28 cellular contexts compared by ENCODE assay signal in the genomic region with DNA sequence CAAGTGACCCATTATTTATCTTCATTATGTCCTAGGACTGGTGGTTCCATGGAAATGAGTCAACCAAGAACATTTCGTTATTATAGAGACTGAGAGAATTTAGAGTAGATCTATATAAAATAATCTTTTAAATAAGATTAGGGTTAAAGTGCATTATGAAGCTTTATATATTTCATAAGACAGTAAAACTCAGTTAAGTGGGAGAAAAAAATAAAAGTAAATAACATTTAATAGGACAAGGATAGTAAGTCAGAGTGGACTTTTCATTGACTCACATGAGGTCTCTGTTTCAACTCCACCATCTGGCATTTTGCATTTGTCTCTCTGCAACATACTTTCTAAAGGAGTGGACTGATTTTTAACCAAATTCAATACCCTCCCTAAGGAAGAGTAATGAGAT.
"Had no signal": no experiment of that assay in that cellular context is flagged by ENCODE, and none has a peak within 500 bp of the region (broad histone marks: within the 10 kb centered on the region; RNA-seq: fewer than 3 reads in every experiment).

No MANE protein-coding gene starts in this region.

- H3K27me3 ChIP-seq: ascending aorta, cardiac muscle cell had no signal

- DNase-seq: activated B cell treated with CpG ODN at 0.5 μM for 24 hours; activated CD4-positive, alpha-beta memory T cell treated with anti-CD3 and anti-CD28 coated beads, Interleukin-2, amount 10 ng/mL, durations not matched to agents 7 days and 5 days; activated CD4-positive, alpha-beta T cell treated with anti-CD3 and anti-CD28 coated beads for 1 hour; activated CD4-positive, alpha-beta T cell treated with anti-CD3 and anti-CD28 coated beads for 36 hours; activated CD4-positive, alpha-beta T cell treated with anti-CD3 and anti-CD28 coated beads for 48 hours; activated CD4-positive, alpha-beta T cell treated with anti-CD3 and anti-CD28 coated beads, Interleukin-2, amount 10 ng/mL, durations not matched to agents 7 days and 5 days; activated CD4-positive, alpha-beta T cell treated with anti-CD3 and anti-CD28 coated beads, Interleukin-2, amount 50 U/mL, for 48 hours; activated CD8-positive, alpha-beta memory T cell treated with anti-CD3 and anti-CD28 coated beads for 24 hours; activated CD8-positive, alpha-beta memory T cell treated with anti-CD3 and anti-CD28 coated beads, Interleukin-2, amount 10 ng/mL, durations not matched to agents 7 days and 5 days; activated CD8-positive, alpha-beta memory T cell treated with anti-CD3 and anti-CD28 coated beads, Interleukin-2, amount 50 U/mL, for 48 hours; activated CD8-positive, alpha-beta T cell treated with anti-CD3 and anti-CD28 coated beads, Interleukin-2, amount 10 ng/mL, durations not matched to agents 7 days and 5 days; activated effector memory CD4-positive, alpha-beta T cell treated with Interleukin-2 at 50 U/mL for 16 hours; activated gamma-delta T cell; activated naive CD4-positive, alpha-beta T cell treated with anti-CD3 and anti-CD28 coated beads, Interleukin-2, amount 10 ng/mL, durations not matched to agents 7 days and 5 days; activated naive CD4-positive, alpha-beta T cell treated with Interleukin-2 at 50 U/mL for 16 hours; activated naive CD8-positive, alpha-beta T cell treated with anti-CD3 and anti-CD28 coated beads, Interleukin-2, amount 10 ng/mL, durations not matched to agents 7 days and 5 days; activated naive CD8-positive, alpha-beta T cell treated with anti-CD3 and anti-CD28 coated beads, Interleukin-2, amount 50 U/mL, for 24 hours; activated T-cell treated with anti-CD3 and anti-CD28 coated beads, Interleukin-2, amount 50 U/mL, for 24 hours; activated T-cell treated with anti-CD3 and anti-CD28 coated beads, Interleukin-2, amount 50 U/mL, for 48 hours; amygdala; anterior cingulate cortex; caudate nucleus; cerebellar nuclear complex; T-helper 2 cell; T-helper 9 cell had no signal

- H3K9me3 ChIP-seq: ascending aorta had no signal

- ATAC-seq: activated CD4-positive, alpha-beta T cell treated with anti-CD3 and anti-CD28 coated beads for 36 hours; activated CD8-positive, alpha-beta memory T cell treated with anti-CD3 and anti-CD28 coated beads, Interleukin-2, amount 10 ng/mL, durations not matched to agents 7 days and 5 days; activated CD8-positive, alpha-beta T cell treated with anti-CD3 and anti-CD28 coated beads, Interleukin-2, amount 10 ng/mL, durations not matched to agents 7 days and 5 days; activated naive CD8-positive, alpha-beta T cell treated with anti-CD3 and anti-CD28 coated beads, Interleukin-2, amount 50 U/mL, for 24 hours had no signal

- H3K4me1 ChIP-seq: ascending aorta had no signal

- H3K27ac ChIP-seq: ascending aorta, cardiac muscle cell, VCaP had no signal

- H3K4me3 ChIP-seq: ascending aorta, cardiac muscle cell had no signal

- H3K36me3 ChIP-seq: ascending aorta, cardiac muscle cell had no signal
